ENCODE assay signal across 3 cellular contexts in genomic region chr15:30504332-30504731, GRCh38. TPM values are rescaled to one million over a fixed set of nuclear protein-coding genes. Genes with fewer than 3 reads are reported as not detected.
"Had no signal": no experiment of that assay in that cellular context is flagged by ENCODE, and none has a peak within 500 bp of the region (broad histone marks: within the 10 kb centered on the region; RNA-seq: fewer than 3 reads in every experiment).

No MANE protein-coding gene starts in this region.

RNA-seq across cellular contexts. Expression of gene GOLGA8Q, which starts 47.5 kb away (rescaled TPM):
- total RNA-seq: glomerular endothelial cell, lower lobe of right lung, smooth muscle cell had no signal
